Comparison of ENCODE assay signal across 8 cellular contexts in genomic region chr2:206275274-206276160, GRCh38. TPM values are rescaled to one million over a fixed set of nuclear protein-coding genes. Genes with fewer than 3 reads are reported as not detected.
DNase-seq lines count a peak whose midpoint lies in the region; ATAC-seq, FAIRE-seq and TF ChIP-seq lines count a peak whose summit lies in the region.

No MANE protein-coding gene starts in this region.

- H3K27me3 ChIP-seq in AG04450 (ENCODE audit: control insufficient read depth, insufficient read depth, low read length) = peaks cover 33% of the 10 kb centered on the region
- peaks cover 4% of the 10 kb centered on the region for H3K27me3 ChIP-seq in mammary epithelial cell (ENCODE audit: insufficient read depth, low read length)
- H3K27me3 ChIP-seq in subcutaneous abdominal adipose tissue (ENCODE audit: control insufficient read depth in 5 of 5, insufficient read depth in 4 of 5, low read length in 5 of 5) = peaks cover 4 to 24% (median 10%) of the 10 kb centered on the region in 5 donors

- POLR2A ChIA-PET in AG04450 (lab: Yijun Ruan, JAX) = interaction anchor here (0.6 to 1.0 kb wide), 2 partner anchors 110 to 116 kb away, joined by 3 read pairs; partner anchors contain the start of gene EEF1B2

- BruUV-seq in mammary epithelial cell (replicated peaks; lab: Mats Ljungman, UMichigan) = TSS peak; percentile 38

- H3K79me2 ChIP-seq in mammary epithelial cell (ENCODE audit: insufficient read depth, low read length) = peaks cover 18% of the 10 kb centered on the region

- dilution Hi-C loops in mammary epithelial cell (cut with HindIII; ENCODE audit: low sequenced_read_pairs) = no loop called here

- peak overlapping the region; percentile 47 for H3K27ac ChIP-seq in AG04450 (ENCODE audit: low read depth, low read length)
- H3K27ac ChIP-seq in mammary epithelial cell (ENCODE audit: insufficient read depth, low read depth, low read length) = peak overlapping the region; percentile 69
- H3K27ac ChIP-seq in subcutaneous abdominal adipose tissue (ENCODE audit: low read depth, low read length) = no peak overlapping the region

- H3K9ac ChIP-seq in mammary epithelial cell (ENCODE audit: insufficient read depth, low read length) (peak overlapping the region; percentile 54), subcutaneous abdominal adipose tissue (ENCODE audit: low read length in 5 of 5) (peak overlapping the region; percentile 3 to 78 (median 62))

- in situ Hi-C loops in mammary epithelial cell (cut with MboI; ENCODE audit: low sequenced_read_pairs in 2 of 2) = no loop called here

- CTCF ChIA-PET in AG04450 (lab: Charles Lee) (no interaction called here), mammary epithelial cell (lab: Charles Lee; ENCODE audit: low non-redundant PET) (no interaction called here)

- H3K4me3 ChIP-seq in AG04450 (ENCODE audit: low read depth, low read length) = peak overlapping the region; percentile 69
- H3K4me3 ChIP-seq in mammary epithelial cell (replicated peaks in 1 of 3; ENCODE audit: insufficient read depth in 1 of 3, low read depth in 2 of 3, low read length in 3 of 3) = peak overlapping the region; percentile 69 to 79 (median 78)
- peak overlapping the region; percentile 69 to 78 (median 75) for H3K4me3 ChIP-seq in subcutaneous abdominal adipose tissue (ENCODE audit: low read depth in 1 of 5, low read length in 5 of 5)

- peak; percentile 35 for ATAC-seq in HG02870 (IDR thresholded peaks at IDR 0.05; ENCODE audit: unreplicated experiment)

- intact Hi-C loops in mammary epithelial cell (cut with micrococcal nuclease) = no loop called here

- 11% methylated on average over 21 of the region's 31 CpGs for WGBS in mammary epithelial cell (ENCODE audit: low coverage, missing lambda C conversion rate)

- peak overlapping the region; percentile 85 for H3K4me2 ChIP-seq in mammary epithelial cell (ENCODE audit: insufficient read depth, low read depth, low read length)

- no peaks in the 10 kb centered on the region for H3K4me1 ChIP-seq in mammary epithelial cell (ENCODE audit: insufficient read depth, low read length)
- peaks cover 0 to 20% (median 13%) of the 10 kb centered on the region in 5 donors for H3K4me1 ChIP-seq in subcutaneous abdominal adipose tissue (ENCODE audit: control insufficient read depth in 5 of 5, insufficient read depth in 5 of 5, low read length in 5 of 5)

- TF ChIP-seq CTCF in AG04450 (IDR thresholded peaks at IDR 0.05; ENCODE audit: low read depth, low read length) = no peak
- TF ChIP-seq CTCF in mammary epithelial cell (conservative IDR thresholded peaks at IDR 0.05 in 1 of 2, IDR thresholded peaks at IDR 0.05 in 1 of 2; ENCODE audit: extremely low read depth in 1 of 2, insufficient read depth in 1 of 2, low read depth in 1 of 2, low read length in 2 of 2) = no peak

- H4K20me1 ChIP-seq in mammary epithelial cell (ENCODE audit: insufficient read depth, low read length) = no peaks in the 10 kb centered on the region

- no peak for TF ChIP-seq POLR2A in GM12891 (IDR thresholded peaks at IDR 0.05; ENCODE audit: low read depth, low read length)

- peak; percentile 85 for FAIRE-seq in GM12891 (lab: Jason Lieb, UNC)

- H3K36me3 ChIP-seq in mammary epithelial cell (ENCODE audit: insufficient read depth, low read length) (no peaks in the 10 kb centered on the region), subcutaneous abdominal adipose tissue (ENCODE audit: control insufficient read depth in 5 of 5, insufficient read depth in 5 of 5, low read length in 5 of 5) (no peaks in the 10 kb centered on the region)

- peak overlapping the region; percentile 91 for H2AFZ ChIP-seq in mammary epithelial cell (ENCODE audit: low read depth, low read length)

- DNase-seq in AG04450 (ENCODE audit: low read depth, low spot score) (no peak), GM12891 (ENCODE audit: insufficient read length, low spot score) (peak; percentile 15), NCI-H446 treated with DMSO at 0.1 percent for 48 hours (lab: John Stamatoyannopoulos, UW) (peak; percentile 4), mammary epithelial cell (peak; percentile 26), kidney tubule cell (ENCODE audit: low spot score) (peak; percentile 16), D341Med (ENCODE audit: low spot score) (no peak)

- no peaks in the 10 kb centered on the region for H3K9me3 ChIP-seq in AG04450 (ENCODE audit: control insufficient read depth, insufficient read depth, low read length)
- no peaks in the 10 kb centered on the region for H3K9me3 ChIP-seq in mammary epithelial cell (replicated peaks; ENCODE audit: insufficient read depth, low read length)
- H3K9me3 ChIP-seq in subcutaneous abdominal adipose tissue (ENCODE audit: control insufficient read depth in 5 of 5, low read length in 5 of 5) = no peaks in the 10 kb centered on the region

TF ChIP-seq in GM12891, 5 proteins besides CTCF, POLR2A, EP300 and RAD21:
- TF ChIP-seq TAF1 (IDR thresholded peaks at IDR 0.05; ENCODE audit: low read depth, low read length) (no peak), POU2F2 (IDR thresholded peaks at IDR 0.05; ENCODE audit: low read depth, low read length) (peak; percentile 47; the same call in 1 of the 2 replicates), POLR2AphosphoS5 (IDR thresholded peaks at IDR 0.05; ENCODE audit: low read depth, low read length) (no peak), SPI1 (IDR thresholded peaks at IDR 0.05; ENCODE audit: low read depth, low read length) (no peak)

RNA-seq across cellular contexts. Expression of gene ZDBF2, which starts 1.1 kb away (rescaled TPM):
- polyA plus RNA-seq in AG04450 (2011; rRNA removed) (4.5 and 8.1 TPM in 2 replicates), mammary epithelial cell (1.5 TPM)
- polyA minus RNA-seq in AG04450 (2011; rRNA and poly(A)+ RNA removed) = 8.8 and 16.6 TPM in 2 replicates
- 4.7 TPM for polyA plus RNA-seq in GM12891 (2012; ENCODE audit: low read depth, missing spikeins)
- 10 to 100 TPM; 11.0 to 13.3 TPM for total RNA-seq in mammary epithelial cell
- polyA minus RNA-seq in mammary epithelial cell = 3.7 TPM

Comparison
In these comparisons a context has a peak if more than half of its experiments do, and no peak if none do; other contexts are left out.
1. DNase-seq: peak in GM12891 (single experiment), NCI-H446 treated with DMSO at 0.1 percent for 48 hours (single experiment), mammary epithelial cell (single experiment) and kidney tubule cell (single experiment); none in AG04450 (single experiment) and D341Med (single experiment).
2. Peak in every context shown above with its lines, with median percentiles within 50 percentile points of each other: H3K4me3 ChIP-seq.